ENCODE assay signal across 13 cellular contexts in the genomic region with DNA sequence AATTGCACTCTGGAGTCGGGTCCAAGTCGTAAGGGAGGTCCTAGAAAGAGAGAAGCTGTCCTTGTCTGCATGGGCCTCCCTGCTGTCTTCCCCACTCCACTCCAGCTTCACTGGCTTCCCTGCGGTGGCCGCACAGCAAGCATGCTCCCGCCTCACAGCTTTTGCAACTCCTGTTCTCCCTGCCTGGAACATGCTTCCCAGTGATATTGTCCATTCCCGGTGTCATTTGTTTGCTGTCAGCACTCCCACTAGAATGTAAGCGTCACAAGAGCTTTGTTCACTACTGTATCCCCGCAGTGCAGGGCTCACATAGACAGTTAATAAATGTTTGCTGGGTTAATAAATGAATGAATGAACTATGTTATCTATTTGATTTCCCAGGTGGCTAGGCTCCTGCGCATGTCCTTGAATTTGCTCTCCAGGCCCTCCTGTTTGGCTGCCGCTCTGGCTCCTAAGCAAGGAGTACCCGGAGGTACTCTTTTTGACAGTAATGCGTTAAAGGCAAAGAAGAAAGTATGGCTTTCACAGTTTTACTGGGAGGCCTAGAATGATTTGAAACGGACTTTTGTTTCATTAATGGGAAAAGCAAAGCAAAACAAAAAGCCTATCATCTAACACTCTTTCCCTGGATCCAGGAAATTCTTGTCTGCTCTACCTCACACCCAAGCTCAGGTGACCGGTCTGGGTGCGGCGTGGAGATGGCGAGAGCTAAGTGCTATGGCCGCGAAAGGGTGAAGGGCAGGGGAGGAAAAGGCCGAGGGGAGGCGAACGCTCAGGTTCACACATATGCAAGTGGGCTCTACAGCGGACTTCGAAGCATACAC. TPM values are rescaled to one million over a fixed set of nuclear protein-coding genes. Genes with fewer than 3 reads are reported as not detected.
DNase-seq lines count a peak whose midpoint lies in the region; ATAC-seq, FAIRE-seq and TF ChIP-seq lines count a peak whose summit lies in the region.
"Had no signal": no experiment of that assay in that cellular context is flagged by ENCODE, and none has a peak within 500 bp of the region (broad histone marks: within the 10 kb centered on the region; RNA-seq: fewer than 3 reads in every experiment).

No MANE protein-coding gene starts in this region.

- H3K79me2 ChIP-seq in keratinocyte (ENCODE audit: control insufficient read depth, insufficient read depth, low read length), result no peaks in the 10 kb centered on the region

- H3K4me3 ChIP-seq in cardiac muscle cell (no peak overlapping the region), left ventricle myocardium inferior (no peak overlapping the region), keratinocyte (ENCODE audit: control insufficient read depth in 2 of 3, extremely low read depth in 1 of 3, insufficient read depth in 2 of 3, low read depth in 1 of 3, low read length in 3 of 3) (no peak overlapping the region), vagina (no peak overlapping the region)

- peak; percentile 48 to 66 for DNase-seq in cardiac muscle cell (ENCODE audit: low read depth in 1 of 2, low spot score in 1 of 2)
- DNase-seq in left ventricle myocardium inferior, result no peak
- DNase-seq in WTC11 (ENCODE audit: low spot score), result no peak
- no peak for DNase-seq in keratinocyte (ENCODE audit: low read depth, low spot score)
- no peak for DNase-seq in vagina (ENCODE audit: extremely low spot score in 2 of 2)
- DNase-seq in NCI-H1048 (lab: John Stamatoyannopoulos, UW), result no peak
- DNase-seq in NCI-H226, result no peak
- DNase-seq: activated CD8-positive, alpha-beta memory T cell treated with anti-CD3 and anti-CD28 coated beads for 24 hours; CD8-positive, alpha-beta memory T cell; colonic mucosa; psoas muscle had no signal

- CTCF ChIA-PET in WTC11 (lab: Charles Lee), result interaction anchor here (0.6 to 7.8 kb wide), 21 partner anchors 8 to 261 kb away, joined by 3 to 280 read pairs (median 13); partner anchors contain the start of genes AJUBA, HAUS4, LRP10 and MMP14

- H3K9me3 ChIP-seq in cardiac muscle cell (ENCODE audit: low read depth), result no peaks in the 10 kb centered on the region
- no peaks in the 10 kb centered on the region for H3K9me3 ChIP-seq in left ventricle myocardium inferior (replicated peaks)
- no peaks in the 10 kb centered on the region for H3K9me3 ChIP-seq in keratinocyte (ENCODE audit: control insufficient read depth, low read depth, low read length)
- H3K9me3 ChIP-seq in vagina, result no peaks in the 10 kb centered on the region
- H3K9me3 ChIP-seq: colonic mucosa, psoas muscle had no signal

- POLR2A ChIA-PET in WTC11 (lab: Charles Lee), result interaction anchor here (0.5 to 6.5 kb wide), 20 partner anchors 8 to 241 kb away, joined by 3 to 81 read pairs (median 4); partner anchors contain the start of genes HAUS4, LRP10, MMP14 and OXA1L

- H3K27ac Mint-ChIP-seq in WTC11, result peak overlapping the region; percentile 15
- H3K27ac Mint-ChIP-seq: CD8-positive, alpha-beta memory T cell had no signal

- peaks cover 48% of the 10 kb centered on the region for H3K4me1 Mint-ChIP-seq in WTC11

- no peak for TF ChIP-seq CTCF in cardiac muscle cell (IDR thresholded peaks at IDR 0.05; ENCODE audit: low read depth, low read length)
- TF ChIP-seq CTCF in left ventricle myocardium inferior (IDR thresholded peaks at IDR 0.05; ENCODE audit: borderline replicate concordance), result no peak
- TF ChIP-seq CTCF in WTC11 (IDR thresholded peaks at IDR 0.05), result no peak
- TF ChIP-seq CTCF in keratinocyte (optimal IDR thresholded peaks at IDR 0.05 in 1 of 3, IDR thresholded peaks at IDR 0.05 in 1 of 3, conservative IDR thresholded peaks at IDR 0.05 in 1 of 3; ENCODE audit: extremely low read depth in 1 of 3, insufficient read depth in 2 of 3, low read length in 3 of 3), result no peak
- TF ChIP-seq CTCF in vagina (IDR thresholded peaks at IDR 0.05), result no peak

- no peaks in the 10 kb centered on the region for H3K9me1 ChIP-seq in keratinocyte (ENCODE audit: control insufficient read depth, extremely low read depth, insufficient read depth, low read length)

- ATAC-seq in WTC11 (no peak), HG03521 (IDR thresholded peaks at IDR 0.05; ENCODE audit: unreplicated experiment) (no peak)

- no peak overlapping the region for H3K9ac ChIP-seq in keratinocyte (ENCODE audit: control insufficient read depth, extremely low read depth, insufficient read depth, low read length)

- H3K27ac ChIP-seq in cardiac muscle cell (no peak overlapping the region), left ventricle myocardium inferior (replicated peaks) (no peak overlapping the region), keratinocyte (ENCODE audit: control insufficient read depth, insufficient read depth, low read length) (no peak overlapping the region), vagina (peak overlapping the region; percentile 83)
- H3K27ac ChIP-seq: psoas muscle had no signal

- H4K20me1 ChIP-seq in keratinocyte (ENCODE audit: control insufficient read depth, extremely low read depth, insufficient read depth, low read length), result no peaks in the 10 kb centered on the region

- no peak for FAIRE-seq in keratinocyte (lab: Jason Lieb, UNC)
- FAIRE-seq: GM12891 had no signal

- H3K9me3 Mint-ChIP-seq in WTC11, result no peaks in the 10 kb centered on the region
- H3K9me3 Mint-ChIP-seq: CD8-positive, alpha-beta memory T cell had no signal

- no peak for TF ChIP-seq POLR2A in vagina (IDR thresholded peaks at IDR 0.05)

- H3K27me3 ChIP-seq in cardiac muscle cell (no peaks in the 10 kb centered on the region), left ventricle myocardium inferior (ENCODE audit: low read depth) (no peaks in the 10 kb centered on the region), keratinocyte (ENCODE audit: control insufficient read depth, extremely low read depth, insufficient read depth, low read length) (no peaks in the 10 kb centered on the region), vagina (no peaks in the 10 kb centered on the region)
- H3K27me3 ChIP-seq: colonic mucosa had no signal

- peaks cover 6% of the 10 kb centered on the region for H3K27me3 Mint-ChIP-seq in WTC11 (ENCODE audit: low read depth)

- dilution Hi-C loops in keratinocyte (cut with MboI; ENCODE audit: extremely low pct_ligation_motif_present, low sequenced_read_pairs), result no loop called here

- H3K4me1 ChIP-seq in cardiac muscle cell (ENCODE audit: low read depth) (peaks cover 16% of the 10 kb centered on the region), left ventricle myocardium inferior (peaks cover 39% of the 10 kb centered on the region), keratinocyte (ENCODE audit: control insufficient read depth, extremely low read depth, insufficient read depth, low read length) (peaks cover 25% of the 10 kb centered on the region), vagina (peaks cover 14% of the 10 kb centered on the region)
- H3K4me1 ChIP-seq: colonic mucosa, psoas muscle had no signal

- H2AFZ ChIP-seq in keratinocyte (ENCODE audit: control insufficient read depth, low read length), result no peak overlapping the region

- peak overlapping the region; percentile 35 for H3K4me2 ChIP-seq in keratinocyte (ENCODE audit: control insufficient read depth, extremely low read depth, insufficient read depth, low read depth, low read length)

- H3K4me3 Mint-ChIP-seq in WTC11, result peak overlapping the region; percentile 77

- H3K36me3 ChIP-seq in cardiac muscle cell (no peaks in the 10 kb centered on the region), left ventricle myocardium inferior (no peaks in the 10 kb centered on the region), keratinocyte (ENCODE audit: control insufficient read depth in 2 of 2, extremely low read depth in 1 of 2, insufficient read depth in 2 of 2, low read length in 2 of 2) (no peaks in the 10 kb centered on the region), vagina (no peaks in the 10 kb centered on the region)
- H3K36me3 ChIP-seq: colonic mucosa had no signal

- intact Hi-C loops in left ventricle myocardium inferior (cut with micrococcal nuclease), result no loop called here
- intact Hi-C loops in vagina (cut with DNase I), result no loop called here

- no peaks in the 10 kb centered on the region for H3K36me3 Mint-ChIP-seq in WTC11
- H3K36me3 Mint-ChIP-seq: CD8-positive, alpha-beta memory T cell had no signal

RNA-seq across cellular contexts. Expression of gene SLC7A7, which starts 6.2 kb away (rescaled TPM):
- 1.3 and 2.3 TPM in 2 replicates for total RNA-seq in cardiac muscle cell
- 1.4 and 1.9 TPM in 2 replicates for polyA plus RNA-seq in cardiac muscle cell
- total RNA-seq in left ventricle myocardium inferior, result 4.6 TPM
- 3.0 to 4.3 TPM (median 4.2 TPM) in 3 replicates for total RNA-seq in WTC11 (2021)
- 0.20 to 0.65 TPM (median 0.33 TPM) in 3 replicates for polyA plus RNA-seq in keratinocyte
- not detected for polyA plus RNA-seq in keratinocyte (2011; ENCODE audit: low read depth)
- 0.13 and 0.22 TPM in 2 replicates for polyA plus RNA-seq in keratinocyte (2011; cell fraction: cytosol; rRNA removed)
- polyA plus RNA-seq in keratinocyte (2011; cell fraction: nucleus; rRNA removed), result 0.73 and 0.95 TPM in 2 replicates
- polyA plus RNA-seq in keratinocyte (2012; ENCODE audit: low replicate concordance), result 0.30 and 0.34 TPM in 2 replicates
- polyA minus RNA-seq in keratinocyte, result 0.29 to 0.36 TPM in 2 of 3 replicates, not detected in the other
- polyA minus RNA-seq in keratinocyte (2011; cell fraction: cytosol; rRNA and poly(A)+ RNA removed), result not detected
- polyA minus RNA-seq in keratinocyte (2011; cell fraction: nucleus; rRNA and poly(A)+ RNA removed), result 0.32 TPM in 1 of 2 replicates, not detected in the other
- total RNA-seq in vagina, result 7.4 TPM
- polyA plus RNA-seq: CD8-positive, alpha-beta memory T cell had no signal

RNA-seq across cellular contexts. Expression of gene MRPL52, which starts 8.3 kb away (rescaled TPM):
- total RNA-seq in cardiac muscle cell (58.0 and 97.9 TPM in 2 replicates), left ventricle myocardium inferior (110 TPM), WTC11 (2021) (170 to 200 TPM (median 200 TPM) in 3 replicates), vagina (68.0 TPM)
- polyA plus RNA-seq in cardiac muscle cell (246 and 259 TPM in 2 replicates), keratinocyte (56.0 to 104 TPM (median 82.0 TPM) in 3 replicates)
- polyA plus RNA-seq in keratinocyte (2011; ENCODE audit: low read depth), result 181 TPM
- 28.8 and 37.2 TPM in 2 replicates for polyA plus RNA-seq in keratinocyte (2011; cell fraction: cytosol; rRNA removed)
- polyA plus RNA-seq in keratinocyte (2011; cell fraction: nucleus; rRNA removed), result 24.4 and 31.9 TPM in 2 replicates
- polyA plus RNA-seq in keratinocyte (2012; ENCODE audit: low replicate concordance), result 93.4 and 197 TPM in 2 replicates
- 8.2 to 15.9 TPM (median 12.9 TPM) in 3 replicates for polyA minus RNA-seq in keratinocyte
- polyA minus RNA-seq in keratinocyte (2011; cell fraction: cytosol; rRNA and poly(A)+ RNA removed), result 78.5 TPM
- 5.8 and 9.2 TPM in 2 replicates for polyA minus RNA-seq in keratinocyte (2011; cell fraction: nucleus; rRNA and poly(A)+ RNA removed)

RNA-seq across cellular contexts. Expression of gene MMP14, which starts 15.0 kb away (rescaled TPM):
- total RNA-seq in cardiac muscle cell (24.6 and 48.1 TPM in 2 replicates), left ventricle myocardium inferior (22.1 TPM), WTC11 (2021) (81.6 to 94.4 TPM (median 83.9 TPM) in 3 replicates), vagina (187 TPM)
- polyA plus RNA-seq in cardiac muscle cell (1.8 and 6.3 TPM in 2 replicates), keratinocyte (185 to 355 TPM (median 246 TPM) in 3 replicates)
- 38.1 TPM for polyA plus RNA-seq in keratinocyte (2011; ENCODE audit: low read depth)
- 52.3 and 79.2 TPM in 2 replicates for polyA plus RNA-seq in keratinocyte (2011; cell fraction: cytosol; rRNA removed)
- 794 and 868 TPM in 2 replicates for polyA plus RNA-seq in keratinocyte (2011; cell fraction: nucleus; rRNA removed)
- polyA plus RNA-seq in keratinocyte (2012; ENCODE audit: low replicate concordance), result 99.7 and 290 TPM in 2 replicates
- 235 to 587 TPM (median 267 TPM) in 3 replicates for polyA minus RNA-seq in keratinocyte
- polyA minus RNA-seq in keratinocyte (2011; cell fraction: cytosol; rRNA and poly(A)+ RNA removed), result 209 TPM
- polyA minus RNA-seq in keratinocyte (2011; cell fraction: nucleus; rRNA and poly(A)+ RNA removed), result 532 and 668 TPM in 2 replicates
- polyA plus RNA-seq: CD8-positive, alpha-beta memory T cell had no signal

RNA-seq across cellular contexts. Expression of gene LRP10, which starts 50.1 kb away (rescaled TPM):
- total RNA-seq in cardiac muscle cell (40.8 and 47.1 TPM in 2 replicates), left ventricle myocardium inferior (48.3 TPM), WTC11 (2021) (18.4 to 24.0 TPM (median 19.0 TPM) in 3 replicates), vagina (137 TPM)
- polyA plus RNA-seq in cardiac muscle cell (58.6 and 62.7 TPM in 2 replicates), keratinocyte (36.7 to 79.4 TPM (median 62.5 TPM) in 3 replicates)
- 43.9 TPM for polyA plus RNA-seq in keratinocyte (2011; ENCODE audit: low read depth)
- 44.1 and 73.2 TPM in 2 replicates for polyA plus RNA-seq in keratinocyte (2011; cell fraction: cytosol; rRNA removed)
- polyA plus RNA-seq in keratinocyte (2011; cell fraction: nucleus; rRNA removed), result 131 and 159 TPM in 2 replicates
- 95.0 and 106 TPM in 2 replicates for polyA plus RNA-seq in keratinocyte (2012; ENCODE audit: low replicate concordance)
- 110 to 463 TPM (median 142 TPM) in 3 replicates for polyA minus RNA-seq in keratinocyte
- 143 TPM for polyA minus RNA-seq in keratinocyte (2011; cell fraction: cytosol; rRNA and poly(A)+ RNA removed)
- polyA minus RNA-seq in keratinocyte (2011; cell fraction: nucleus; rRNA and poly(A)+ RNA removed), result 194 and 209 TPM in 2 replicates

RNA-seq across cellular contexts. Expression of gene OXA1L, which starts 54.9 kb away (rescaled TPM):
- 137 and 160 TPM in 2 replicates for total RNA-seq in cardiac muscle cell
- 53.4 and 71.5 TPM in 2 replicates for polyA plus RNA-seq in cardiac muscle cell
- total RNA-seq in left ventricle myocardium inferior, result 182 TPM
- total RNA-seq in WTC11 (2021), result 133 to 138 TPM (median 135 TPM) in 3 replicates
- polyA plus RNA-seq in keratinocyte, result 129 to 150 TPM (median 130 TPM) in 3 replicates
- 19.1 TPM for polyA plus RNA-seq in keratinocyte (2011; ENCODE audit: low read depth)
- 112 and 139 TPM in 2 replicates for polyA plus RNA-seq in keratinocyte (2011; cell fraction: cytosol; rRNA removed)
- 270 and 272 TPM in 2 replicates for polyA plus RNA-seq in keratinocyte (2011; cell fraction: nucleus; rRNA removed)
- polyA plus RNA-seq in keratinocyte (2012; ENCODE audit: low replicate concordance), result 82.6 and 83.6 TPM in 2 replicates
- 86.1 to 107 TPM (median 92.6 TPM) in 3 replicates for polyA minus RNA-seq in keratinocyte
- 62.3 TPM for polyA minus RNA-seq in keratinocyte (2011; cell fraction: cytosol; rRNA and poly(A)+ RNA removed)
- 47.4 and 71.7 TPM in 2 replicates for polyA minus RNA-seq in keratinocyte (2011; cell fraction: nucleus; rRNA and poly(A)+ RNA removed)
- total RNA-seq in vagina, result 90.8 TPM

Comparison
In these comparisons a context has a peak if more than half of its experiments do, and no peak if none do; other contexts are left out.
1. DNase-seq: peak in cardiac muscle cell (2 of 2); none in left ventricle myocardium inferior (single experiment), WTC11 (single experiment), keratinocyte (single experiment), vagina (0 of 2), NCI-H1048 (single experiment) and NCI-H226 (single experiment).